8 cellular contexts compared by ENCODE assay signal in the genomic region with DNA sequence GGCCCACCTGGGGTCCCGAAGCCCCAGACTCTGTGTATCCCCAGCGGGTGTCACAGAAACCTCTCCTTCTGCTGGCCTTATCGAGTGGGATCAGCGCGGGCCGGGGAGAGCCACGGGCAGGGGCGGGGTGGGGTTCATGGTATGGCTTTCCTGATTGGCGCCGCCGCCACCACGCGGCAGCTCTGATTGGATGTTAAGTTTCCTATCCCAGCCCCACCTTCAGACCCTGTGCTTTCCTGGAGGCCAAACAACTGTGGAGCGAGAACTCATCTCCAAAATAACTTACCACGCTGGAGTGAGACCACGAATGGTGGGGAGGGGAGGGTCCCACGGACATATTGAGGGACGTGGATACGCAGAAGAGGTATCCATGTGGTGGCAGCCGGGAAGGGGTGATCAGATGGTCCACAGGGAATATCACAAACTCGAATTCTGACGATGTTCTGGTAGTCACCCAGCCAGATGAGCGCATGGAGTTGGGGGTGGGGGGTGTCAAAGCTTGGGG. TPM values are rescaled to one million over a fixed set of nuclear protein-coding genes. Genes with fewer than 3 reads are reported as not detected.
DNase-seq lines count a peak whose midpoint lies in the region; ATAC-seq and TF ChIP-seq lines count a peak whose summit lies in the region.

No MANE protein-coding gene starts in this region.

- H3K9ac ChIP-seq in skeletal muscle satellite cell (ENCODE audit: low read depth, low read length): no peak overlapping the region

- no peaks in the 10 kb centered on the region for H3K9me3 ChIP-seq in skeletal muscle satellite cell (replicated peaks; ENCODE audit: low read length)

- H3K4me1 ChIP-seq in skeletal muscle satellite cell (ENCODE audit: control insufficient read depth, insufficient read depth, low read length): peaks cover 39% of the 10 kb centered on the region

- DNase-seq in NCI-H2081 (lab: John Stamatoyannopoulos, UW): peak; percentile 33 to 48
- no peak for DNase-seq in NCI-H2081 treated with DMSO at 0.1 percent for 48 hours (lab: John Stamatoyannopoulos, UW)
- DNase-seq in NCI-H1048 (lab: John Stamatoyannopoulos, UW): peak; percentile 51
- peak; percentile 55 to 63 for DNase-seq in activated CD4-positive, alpha-beta T cell treated with anti-CD3 and anti-CD28 coated beads, Interleukin-2, amount 50 U/mL, for 48 hours
- DNase-seq in foreskin fibroblast: peak; percentile 69 to 76

- peak overlapping the region; percentile 93 for H3K4me2 ChIP-seq in skeletal muscle satellite cell (ENCODE audit: low read length)

- no peaks in the 10 kb centered on the region for H3K36me3 ChIP-seq in skeletal muscle satellite cell (ENCODE audit: insufficient read depth, low read length)

- H3K27me3 ChIP-seq in skeletal muscle satellite cell (ENCODE audit: control insufficient read depth, insufficient read depth, low read length): peaks cover 64% of the 10 kb centered on the region

- peak overlapping the region; percentile 39 to 45 for H3K4me3 ChIP-seq in foreskin fibroblast (ENCODE audit: low read depth in 1 of 2, low read length in 2 of 2)
- peak overlapping the region; percentile 36 for H3K4me3 ChIP-seq in skeletal muscle satellite cell (ENCODE audit: low read length)

- TF ChIP-seq CTCF in foreskin fibroblast (IDR thresholded peaks at IDR 0.05; ENCODE audit: low read depth, low read length): no peak

- ATAC-seq in GM19455 (IDR thresholded peaks at IDR 0.05; ENCODE audit: unreplicated experiment) (no peak), GM21526 (IDR thresholded peaks at IDR 0.05; ENCODE audit: low FRiP score, unreplicated experiment) (no peak)

RNA-seq across cellular contexts. Expression of a gene that starts 1.0 kb away (rescaled TPM):
- 0.22 and 0.76 TPM in 2 replicates for total RNA-seq in skeletal muscle satellite cell (2012; rRNA removed)

RNA-seq across cellular contexts. Expression of a gene that starts 2.0 kb away (rescaled TPM):
- total RNA-seq in skeletal muscle satellite cell (2012; rRNA removed): 0.22 TPM in 1 of 2 replicates, not detected in the other

RNA-seq across cellular contexts. Expression of a gene that starts 17.8 kb away (rescaled TPM):
- 9.4 and 14.7 TPM in 2 replicates for total RNA-seq in skeletal muscle satellite cell (2012; rRNA removed)

RNA-seq across cellular contexts. Expression of a gene that starts 20.9 kb away (rescaled TPM):
- total RNA-seq in skeletal muscle satellite cell (2012; rRNA removed): under 0.01 and 1.5 TPM in 2 replicates

RNA-seq across cellular contexts. Expression of a gene that starts 27.1 kb away (rescaled TPM):
- total RNA-seq in skeletal muscle satellite cell (2012; rRNA removed): 11.4 and 18.8 TPM in 2 replicates
